ENCODE assay signal across 23 cellular contexts in the genomic region with DNA sequence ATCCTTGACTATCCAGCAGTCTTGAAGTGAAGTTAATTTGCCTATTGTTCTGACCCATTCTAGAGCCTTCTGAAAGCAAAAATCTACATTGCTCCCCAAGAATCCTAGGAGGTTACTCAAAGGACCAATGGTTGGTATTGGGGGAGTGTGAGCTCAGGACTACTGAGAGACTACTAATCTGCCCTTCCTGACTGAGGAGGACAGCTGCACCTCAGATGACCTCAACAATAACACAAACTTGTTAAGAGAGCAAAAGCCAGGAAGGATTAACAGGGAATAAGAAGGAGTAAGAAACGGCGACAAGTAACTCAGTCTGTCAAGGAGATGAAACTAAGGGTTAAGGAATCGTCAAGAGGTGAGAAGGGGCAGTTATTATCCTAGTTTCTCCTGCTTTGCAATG.
"Had no signal": no experiment of that assay in that cellular context is flagged by ENCODE, and none has a peak within 500 bp of the region (broad histone marks: within the 10 kb centered on the region; RNA-seq: fewer than 3 reads in every experiment).

No MANE protein-coding gene starts in this region.

- DNase-seq: hypothalamus; islet precursor cell; left ventricle myocardium inferior; mesendoderm; naive thymus-derived CD4-positive, alpha-beta T cell; nucleus accumbens; pancreas; posterior cingulate gyrus; retina; right cardiac atrium; small intestine; spleen; stimulated activated CD4-positive, alpha-beta T cell treated with anti-CD3 and anti-CD28 coated beads, Interleukin-4, amount 100 ng/mL, for 24 hours; stimulated activated naive CD4-positive, alpha-beta T cell; uterus had no signal

- H3K4me3 ChIP-seq: left ventricle myocardium inferior, lung, pancreas, prostate gland, spleen, suprapubic skin, thoracic aorta, tibial nerve, uterus had no signal

- H3K9me3 ChIP-seq: left ventricle myocardium inferior, pancreas, prostate gland, suprapubic skin, thoracic aorta, tibial nerve, uterus had no signal

- ATAC-seq: naive thymus-derived CD4-positive, alpha-beta T cell; natural killer cell treated with Interleukin-12 subunit alpha and Interleukin-12 subunit beta and Interleukin-15 and Interleukin-18, amount 100 ng/mL, for 72 hours; pancreas; right cardiac atrium; sciatic nerve; stimulated activated effector memory CD8-positive, alpha-beta T cell treated with anti-CD3 and anti-CD28 coated beads, Interleukin-12 subunit alpha, Interleukin-12 subunit beta, amount 100 ng/mL, for 72 hours had no signal

- H3K27me3 ChIP-seq: spleen, suprapubic skin, tibial nerve, uterus had no signal

- H3K36me3 ChIP-seq: left ventricle myocardium inferior, pancreas, prostate gland, spleen, suprapubic skin, thoracic aorta, tibial nerve, uterus had no signal

- H3K4me1 ChIP-seq: left ventricle myocardium inferior, pancreas, prostate gland, spleen, suprapubic skin, tibial nerve, uterus had no signal

- H3K27ac ChIP-seq: left ventricle myocardium inferior, pancreas, prostate gland, spleen, suprapubic skin, thoracic aorta, tibial nerve, uterus had no signal
